20 cellular contexts compared by ENCODE assay signal in genomic region chr17:3575506-3575905, GRCh38. TPM values are rescaled to one million over a fixed set of nuclear protein-coding genes. Genes with fewer than 3 reads are reported as not detected.
DNase-seq lines count a peak whose midpoint lies in the region; ATAC-seq and TF ChIP-seq lines count a peak whose summit lies in the region.
"Had no signal": no experiment of that assay in that cellular context is flagged by ENCODE, and none has a peak within 500 bp of the region (broad histone marks: within the 10 kb centered on the region; RNA-seq: fewer than 3 reads in every experiment).

No MANE protein-coding gene starts in this region.

- H3K9ac ChIP-seq in adipocyte (ENCODE audit: low read length): no peak overlapping the region

- no peaks in the 10 kb centered on the region for H3K9me3 ChIP-seq in adipocyte (ENCODE audit: control insufficient read depth, low read length)
- H3K9me3 ChIP-seq: pancreas, thoracic aorta had no signal

- ATAC-seq in foreskin keratinocyte (peak; percentile 85), HG03108 (IDR thresholded peaks at IDR 0.05; ENCODE audit: unreplicated experiment) (no peak), esophagus mucosa (no peak)
- ATAC-seq: HepG2, pancreas had no signal

- TF ChIP-seq CTCF in AG10803 (conservative IDR thresholded peaks at IDR 0.05; ENCODE audit: low read length): no peak
- no peak for TF ChIP-seq CTCF in HFF-Myc (IDR thresholded peaks at IDR 0.05; ENCODE audit: low read depth, low read length, missing control alignments)
- no peak for TF ChIP-seq CTCF in foreskin keratinocyte (conservative IDR thresholded peaks at IDR 0.05)

- no peak overlapping the region for H3K4me3 ChIP-seq in AG10803 (ENCODE audit: low read length)
- no peak overlapping the region for H3K4me3 ChIP-seq in HFF-Myc (replicated peaks; ENCODE audit: low read depth, low read length)
- no peak overlapping the region for H3K4me3 ChIP-seq in adipocyte (ENCODE audit: low read length)
- H3K4me3 ChIP-seq: dorsolateral prefrontal cortex, pancreas, thoracic aorta had no signal

- peaks cover 10% of the 10 kb centered on the region for H3K4me1 ChIP-seq in adipocyte (ENCODE audit: control insufficient read depth, insufficient read depth, low read length)
- H3K4me1 ChIP-seq in foreskin keratinocyte: peaks cover 21% of the 10 kb centered on the region
- H3K4me1 ChIP-seq: pancreas had no signal

- H3K27me3 ChIP-seq in adipocyte (replicated peaks; ENCODE audit: control insufficient read depth, insufficient read depth, low read length) (no peaks in the 10 kb centered on the region), foreskin keratinocyte (no peaks in the 10 kb centered on the region)
- H3K27me3 ChIP-seq: dorsolateral prefrontal cortex, pancreas had no signal

- peaks cover 37% of the 10 kb centered on the region for H3K36me3 ChIP-seq in adipocyte (ENCODE audit: control insufficient read depth, insufficient read depth, low read length, severe bottlenecking)
- H3K36me3 ChIP-seq: thoracic aorta had no signal

- DNase-seq in AG10803 (ENCODE audit: low read depth) (peak; percentile 93), HFF-Myc (ENCODE audit: extremely low read depth, low read depth) (peak; percentile 35), adipocyte (ENCODE audit: low read depth) (peak; percentile 20), foreskin keratinocyte (peak; percentile 97 to 98), SKM-1 (lab: John Stamatoyannopoulos, UW; ENCODE audit: unreplicated experiment) (no peak), nucleus accumbens (lab: John Stamatoyannopoulos, UW) (no peak)
- DNase-seq: activated CD4-positive, alpha-beta T cell treated with anti-CD3 and anti-CD28 coated beads, Interleukin-2, amount 10 ng/mL, durations not matched to agents 7 days and 5 days; aorta; C1 segment of cervical spinal cord; DMS79 treated with DMSO at 0.1 percent for 48 hours; dorsolateral prefrontal cortex; kidney glomerular epithelial cell; NCI-H1436; NCI-H446; T-helper 1 cell had no signal

- H3K27ac ChIP-seq in foreskin keratinocyte: peak overlapping the region; percentile 93
- H3K27ac ChIP-seq: dorsolateral prefrontal cortex, pancreas, thoracic aorta had no signal

RNA-seq across cellular contexts. Expression of gene TRPV3, which starts 17.9 kb away (rescaled TPM):
- total RNA-seq in foreskin keratinocyte: 7.7 and 14.8 TPM in 2 replicates
- polyA plus RNA-seq in foreskin keratinocyte: 2.3 and 3.5 TPM in 2 replicates
- total RNA-seq in esophagus mucosa: 1.3 TPM

RNA-seq across cellular contexts. Expression of gene TRPV1, which starts 33.7 kb away (rescaled TPM):
- total RNA-seq in foreskin keratinocyte: 1.3 and 1.6 TPM in 2 replicates
- 0.68 and 0.76 TPM in 2 replicates for polyA plus RNA-seq in foreskin keratinocyte
- total RNA-seq in esophagus mucosa: 0.96 TPM

Comparison
In these comparisons a context has a peak if more than half of its experiments do, and no peak if none do; other contexts are left out.
1. DNase-seq: peak in AG10803 (single experiment), HFF-Myc (single experiment), adipocyte (single experiment) and foreskin keratinocyte (2 of 2); none in SKM-1 (single experiment) and nucleus accumbens (0 of 56).